Comparison of ENCODE assay signal across 16 cellular contexts in genomic region chr15:98905981-98906711, GRCh38.
A peak's percentile ranks its signal among the peaks of the same experiment; 100 is the strongest.
DNase-seq lines count a peak whose midpoint lies in the region; ATAC-seq and TF ChIP-seq lines count a peak whose summit lies in the region.
"Had no signal": no experiment of that assay in that cellular context is flagged by ENCODE, and none has a peak within 500 bp of the region (broad histone marks: within the 10 kb centered on the region; RNA-seq: fewer than 3 reads in every experiment).

No MANE protein-coding gene starts in this region.

- H3K9me3 ChIP-seq in left ventricle myocardium inferior (replicated peaks) (no peaks in the 10 kb centered on the region), mesodermal cell (ENCODE audit: control insufficient read depth, low read length) (no peaks in the 10 kb centered on the region), aorta (ENCODE audit: control insufficient read depth, low read length) (no peaks in the 10 kb centered on the region)
- H3K9me3 ChIP-seq: gastroesophageal sphincter, Peyer's patch had no signal

- H3K4me1 Mint-ChIP-seq in MCF 10A (ENCODE audit: insufficient read depth, unreplicated experiment) = peaks cover 37% of the 10 kb centered on the region
- H3K4me1 Mint-ChIP-seq in activated T-helper 17 cell treated with anti-CD3 and anti-CD28 coated beads, Interleukin-2, amount 50 U/mL, for 72 hours = peaks cover 14% of the 10 kb centered on the region

- ATAC-seq in Right ventricle myocardium inferior = no peak
- ATAC-seq in aorta (ENCODE audit: low FRiP score) = no peak
- no peak for ATAC-seq in activated T-helper 17 cell treated with anti-CD3 and anti-CD28 coated beads, Interleukin-2, amount 50 U/mL, for 72 hours (replicated peaks)

- BruUV-seq in MCF 10A (replicated peaks; lab: Mats Ljungman, UMichigan) = no TSS peak

- 79 to 84% methylated on average over 3 to 5 of the region's 7 CpGs for WGBS in mesodermal cell (ENCODE audit: insufficient coverage in 2 of 2), 2 experiments
- 45 to 52% methylated on average over 7 of the region's 7 CpGs for WGBS in aorta, 2 donors

- intact Hi-C loops in left ventricle myocardium inferior (cut with micrococcal nuclease) = no loop called here
- intact Hi-C loops in Right ventricle myocardium inferior (cut with DNase I) = loop anchor here (5.0 kb wide), 1 partner anchor 151 kb away; no protein-coding TSS in a partner anchor
- intact Hi-C loops in MCF 10A (cut with micrococcal nuclease) = loop anchor here (1.0 to 2.0 kb wide), 2 partner anchors 127 to 247 kb away; no protein-coding TSS in a partner anchor
- intact Hi-C loops in aorta (cut with DNase I) = loop anchor here in 1 of 2 donors (5.0 kb wide), 2 partner anchors 41 to 44 kb away; no protein-coding TSS in a partner anchor

- H3K27me3 ChIP-seq in left ventricle myocardium inferior (ENCODE audit: low read depth) (no peaks in the 10 kb centered on the region), aorta (ENCODE audit: control insufficient read depth in 1 of 2, insufficient read depth in 2 of 2, low read length in 1 of 2) (no peaks in the 10 kb centered on the region)
- H3K27me3 ChIP-seq: gastroesophageal sphincter, Peyer's patch had no signal

- H3K36me3 ChIP-seq in left ventricle myocardium inferior (peaks cover 34% of the 10 kb centered on the region), mesodermal cell (ENCODE audit: control insufficient read depth, insufficient read depth, low read length) (peaks cover 78% of the 10 kb centered on the region), aorta (ENCODE audit: control insufficient read depth in 1 of 2, insufficient read depth in 2 of 2, low read length in 1 of 2) (no peaks in the 10 kb centered on the region)

- H3K27ac ChIP-seq in left ventricle myocardium inferior (replicated peaks) (peak overlapping the region; percentile 59), mesodermal cell (ENCODE audit: low read depth, low read length, severe bottlenecking) (peak overlapping the region; percentile 30), aorta (ENCODE audit: low read depth in 1 of 2, low read length in 2 of 2) (peak overlapping the region; percentile 53 to 94)
- H3K27ac ChIP-seq: Peyer's patch had no signal

- H3K9me3 Mint-ChIP-seq in MCF 10A (ENCODE audit: unreplicated experiment) = no peaks in the 10 kb centered on the region
- no peaks in the 10 kb centered on the region for H3K9me3 Mint-ChIP-seq in activated T-helper 17 cell treated with anti-CD3 and anti-CD28 coated beads, Interleukin-2, amount 50 U/mL, for 72 hours
- H3K9me3 Mint-ChIP-seq: activated CD4-positive, alpha-beta T cell treated with anti-CD3 and anti-CD28 coated beads, Interleukin-2, amount 10 ng/mL, durations not matched to agents 24 days and 14 days had no signal

- H3K27me3 Mint-ChIP-seq in MCF 10A (ENCODE audit: insufficient read depth, unreplicated experiment) = no peaks in the 10 kb centered on the region
- peaks cover 4% of the 10 kb centered on the region for H3K27me3 Mint-ChIP-seq in activated T-helper 17 cell treated with anti-CD3 and anti-CD28 coated beads, Interleukin-2, amount 50 U/mL, for 72 hours
- H3K27me3 Mint-ChIP-seq: activated CD4-positive, alpha-beta T cell treated with anti-CD3 and anti-CD28 coated beads, Interleukin-2, amount 10 ng/mL, durations not matched to agents 24 days and 14 days had no signal

- POLR2A ChIA-PET in MCF 10A (lab: Yijun Ruan, JAX) = interaction anchor here (0.6 to 7.5 kb wide), 9 partner anchors 10 to 387 kb away, joined by 3 to 68 read pairs (median 4); partner anchors contain the start of gene IGF1R

- peak overlapping the region; percentile 69 for H3K27ac Mint-ChIP-seq in MCF 10A (ENCODE audit: low read depth, unreplicated experiment)
- H3K27ac Mint-ChIP-seq in activated T-helper 17 cell treated with anti-CD3 and anti-CD28 coated beads, Interleukin-2, amount 50 U/mL, for 72 hours = no peak overlapping the region
- H3K27ac Mint-ChIP-seq: activated CD4-positive, alpha-beta T cell treated with anti-CD3 and anti-CD28 coated beads, Interleukin-2, amount 10 ng/mL, durations not matched to agents 24 days and 14 days had no signal

- H3K4me3 Mint-ChIP-seq in MCF 10A (ENCODE audit: unreplicated experiment) = peak overlapping the region; percentile 19
- no peak overlapping the region for H3K4me3 Mint-ChIP-seq in activated T-helper 17 cell treated with anti-CD3 and anti-CD28 coated beads, Interleukin-2, amount 50 U/mL, for 72 hours
- H3K4me3 Mint-ChIP-seq: activated CD4-positive, alpha-beta T cell treated with anti-CD3 and anti-CD28 coated beads, Interleukin-2, amount 10 ng/mL, durations not matched to agents 24 days and 14 days had no signal

- TF ChIP-seq CTCF in left ventricle myocardium inferior (IDR thresholded peaks at IDR 0.05; ENCODE audit: borderline replicate concordance) (no peak), MCF 10A (IDR thresholded peaks at IDR 0.05; ENCODE audit: unreplicated experiment) (no peak), GM20000 (IDR thresholded peaks at IDR 0.05; ENCODE audit: extremely low read depth, missing control alignments) (no peak)

- peaks cover 45% of the 10 kb centered on the region for H3K36me3 Mint-ChIP-seq in MCF 10A (ENCODE audit: insufficient read depth, unreplicated experiment)
- peaks cover 26% of the 10 kb centered on the region for H3K36me3 Mint-ChIP-seq in activated T-helper 17 cell treated with anti-CD3 and anti-CD28 coated beads, Interleukin-2, amount 50 U/mL, for 72 hours (ENCODE audit: low read depth)

- CTCF ChIA-PET in MCF 10A (lab: Yijun Ruan, JAX) = interaction anchor here (0.6 to 4.6 kb wide), 23 partner anchors 9 to 463 kb away, joined by 3 to 36 read pairs (median 6); no protein-coding TSS in a partner anchor

- peaks cover 50% of the 10 kb centered on the region for H3K4me1 ChIP-seq in left ventricle myocardium inferior
- H3K4me1 ChIP-seq in mesodermal cell (ENCODE audit: control insufficient read depth, insufficient read depth, low read length, poor library complexity, severe bottlenecking) = peaks cover 57% of the 10 kb centered on the region
- H3K4me1 ChIP-seq in aorta (ENCODE audit: control insufficient read depth in 1 of 2, insufficient read depth in 2 of 2, low read length in 2 of 2) = peaks cover 6 to 7% of the 10 kb centered on the region in 2 donors
- H3K4me1 ChIP-seq: Peyer's patch had no signal

- DNase-seq in left ventricle myocardium inferior = no peak
- DNase-seq in Right ventricle myocardium inferior (ENCODE audit: missing footprints) = no peak
- DNase-seq in MCF 10A (ENCODE audit: unreplicated experiment) = no peak
- DNase-seq in aorta = no peak
- no peak for DNase-seq in GM20000 (ENCODE audit: low spot score)
- DNase-seq in NOMO-1 treated with dmso at 0.1 percent for 144 hours (lab: John Stamatoyannopoulos, UW; ENCODE audit: unreplicated experiment) = no peak
- DNase-seq: ACHN; activated CD4-positive, alpha-beta T cell treated with anti-CD3 and anti-CD28 coated beads, Interleukin-2, amount 10 ng/mL, durations not matched to agents 24 days and 14 days; kidney; NCI-H1436 treated with DMSO at 0.1 percent for 48 hours; NCI-H510A treated with DMSO at 0.1 percent for 48 hours; Peyer's patch had no signal

- no peak overlapping the region for H3K4me3 ChIP-seq in left ventricle myocardium inferior
- no peak overlapping the region for H3K4me3 ChIP-seq in mesodermal cell (ENCODE audit: extremely low read depth, insufficient read depth, low read length, poor library complexity, severe bottlenecking)
- H3K4me3 ChIP-seq in aorta (ENCODE audit: low read length in 2 of 2) = no peak overlapping the region
- H3K4me3 ChIP-seq: gastroesophageal sphincter, Peyer's patch, skin epidermis had no signal
